In the genomic region with DNA sequence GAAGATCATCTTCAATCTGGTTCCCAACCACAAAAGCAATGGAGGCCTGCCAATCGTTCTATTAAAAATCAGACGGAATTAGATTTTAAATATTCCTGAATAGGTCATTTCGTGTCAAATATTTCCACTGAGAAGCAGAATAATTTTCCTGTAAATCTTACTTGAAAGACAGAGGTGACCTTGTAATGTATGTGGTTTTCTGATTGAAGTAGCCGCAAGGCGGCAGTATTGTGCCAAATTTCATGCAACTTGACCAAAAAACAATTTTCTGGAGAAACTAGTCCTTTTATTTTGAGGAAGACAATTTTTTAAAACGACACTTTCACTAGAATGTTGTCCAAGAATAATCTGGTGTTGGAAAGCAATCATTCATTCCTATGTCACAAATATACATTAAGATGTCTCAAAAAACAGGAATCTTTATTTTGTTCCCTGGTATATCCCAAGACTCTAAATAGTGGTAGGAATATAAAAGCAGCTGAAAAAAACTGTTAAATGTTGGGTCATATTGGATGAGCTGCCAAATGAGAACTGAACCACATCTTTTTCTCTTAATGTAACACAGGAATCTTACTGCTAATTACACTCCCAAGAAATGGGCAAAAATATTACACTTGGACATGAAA, we compare ENCODE assay signal across 8 cellular contexts. TPM values are rescaled to one million over a fixed set of nuclear protein-coding genes. Genes with fewer than 3 reads are reported as not detected.
DNase-seq lines count a peak whose midpoint lies in the region; ATAC-seq and TF ChIP-seq lines count a peak whose summit lies in the region.

No MANE protein-coding gene starts in this region.

- ATAC-seq in GM18858 (IDR thresholded peaks at IDR 0.05; ENCODE audit: unreplicated experiment): no peak

- H3K9me2 ChIP-seq in SK-N-SH: no peaks in the 10 kb centered on the region

- TF ChIP-seq EP300 in SK-N-SH (IDR thresholded peaks at IDR 0.05; ENCODE audit: borderline replicate concordance in 1 of 2, low read depth in 1 of 2, low read length in 1 of 2) (no peak), esophagus muscularis mucosa (IDR thresholded peaks at IDR 0.05) (no peak)

- intact Hi-C loops in esophagus muscularis mucosa (cut with DNase I): loop anchor here (5.0 to 10.0 kb wide), 2 partner anchors 856 to 1213 kb away; a partner anchor contains a TSS

- TF ChIP-seq POLR2A in esophagus muscularis mucosa (IDR thresholded peaks at IDR 0.05; ENCODE audit: low read depth): no peak

- no peaks in the 10 kb centered on the region for H3F3A ChIP-seq in SK-N-SH (replicated peaks; ENCODE audit: insufficient read depth)

- no peak overlapping the region for H3K4me3 ChIP-seq in Jurkat, Clone E6-1 (ENCODE audit: low read length)
- no peak overlapping the region; a peak in 1 of 4 replicates for H3K4me3 ChIP-seq in SK-N-SH (ENCODE audit: low read depth in 2 of 2, low read length in 1 of 2)
- H3K4me3 ChIP-seq in esophagus muscularis mucosa: no peak overlapping the region

- H2AFZ ChIP-seq in SK-N-SH (ENCODE audit: low read depth): no peak overlapping the region

- CTCF ChIA-PET in SK-N-SH (lab: Yijun Ruan, JAX): interaction anchor here (0.6 to 2.5 kb wide), 19 partner anchors 9 to 1216 kb away, joined by 3 to 15 read pairs (median 4); no protein-coding TSS in a partner anchor

- H3K36me3 ChIP-seq in SK-N-SH (replicated peaks in 1 of 2; ENCODE audit: control insufficient read depth in 1 of 2, insufficient read depth in 2 of 2, low read length in 1 of 2): no peaks in the 10 kb centered on the region
- H3K36me3 ChIP-seq in esophagus muscularis mucosa: no peaks in the 10 kb centered on the region

- peak; percentile 49 for DNase-seq in ELF-1 (ENCODE audit: low read depth, low spot score)
- peak; percentile 49 for DNase-seq in Jurkat, Clone E6-1 (ENCODE audit: low read depth, low spot score)
- peak; percentile 10 for DNase-seq in SK-N-SH
- DNase-seq in esophagus muscularis mucosa (ENCODE audit: extremely low spot score): no peak
- DNase-seq in myocyte (ENCODE audit: low read depth): peak; percentile 70
- DNase-seq in T-helper 9 cell: no peak
- DNase-seq in NCI-H2029 treated with DMSO at 0.1 percent for 48 hours (lab: John Stamatoyannopoulos, UW): no peak

- H3K4me1 ChIP-seq in SK-N-SH (ENCODE audit: control insufficient read depth in 1 of 2, insufficient read depth in 2 of 2, low read depth in 1 of 2, low read length in 1 of 2) (no peaks in the 10 kb centered on the region), esophagus muscularis mucosa (no peaks in the 10 kb centered on the region)

- peak; percentile 76 for TF ChIP-seq RAD21 in SK-N-SH (IDR thresholded peaks at IDR 0.05; ENCODE audit: low read length)

- POLR2A ChIA-PET in SK-N-SH (lab: Yijun Ruan, JAX): no interaction called here

- H3K9ac ChIP-seq in SK-N-SH: no peak overlapping the region

- no peaks in the 10 kb centered on the region for H4K20me1 ChIP-seq in SK-N-SH (ENCODE audit: insufficient read depth)

- no peaks in the 10 kb centered on the region for H3K79me2 ChIP-seq in SK-N-SH (ENCODE audit: insufficient read depth)

- TF ChIP-seq CTCF in SK-N-SH (IDR thresholded peaks at IDR 0.05) (peak; percentile 88), esophagus muscularis mucosa (IDR thresholded peaks at IDR 0.05) (peak; percentile 54 to 68 (median 67))

- H3K9me3 ChIP-seq in SK-N-SH: no peaks in the 10 kb centered on the region
- H3K9me3 ChIP-seq in esophagus muscularis mucosa: no peaks in the 10 kb centered on the region

- WGBS in SK-N-SH (ENCODE audit: low lambda C conversion rate): 0% methylated on average over 6 of the region's 6 CpGs
- WGBS in esophagus muscularis mucosa: 2% methylated on average over 6 of the region's 6 CpGs

- H3K27ac ChIP-seq in SK-N-SH (ENCODE audit: low read depth in 2 of 2, low read length in 1 of 2) (no peak overlapping the region), esophagus muscularis mucosa (replicated peaks in 1 of 4) (no peak overlapping the region)

- peaks cover 9% of the 10 kb centered on the region; the same call in 1 of the 2 replicates for H3K27me3 ChIP-seq in SK-N-SH (ENCODE audit: insufficient read depth)
- H3K27me3 ChIP-seq in esophagus muscularis mucosa: no peaks in the 10 kb centered on the region

- no peak overlapping the region for H3K4me2 ChIP-seq in SK-N-SH

TF ChIP-seq in SK-N-SH, 30 proteins besides CTCF, POLR2A, EP300 and RAD21:
- TF ChIP-seq SIN3A (IDR thresholded peaks at IDR 0.05; ENCODE audit: borderline replicate concordance, low read depth, low read length) (no peak), SMC3 (IDR thresholded peaks at IDR 0.05; ENCODE audit: low read depth, low read length) (peak; percentile 30; the same call in 1 of the 2 replicates)
TF ChIP-seq in SK-N-SH: peak in this region for 1.

RNA-seq across cellular contexts. Expression of a gene that starts 33.6 kb away (rescaled TPM):
- not detected for polyA plus RNA-seq in Jurkat, Clone E6-1 (2012; ENCODE audit: insufficient read depth, insufficient read length)
- polyA plus RNA-seq in SK-N-SH (2012; rRNA removed): not detected in 2 replicates
- polyA plus RNA-seq in SK-N-SH (2012; cell fraction: cytosol; rRNA removed): not detected in 2 replicates
- polyA plus RNA-seq in SK-N-SH (2012; cell fraction: nucleus; rRNA removed): not detected in 2 replicates
- total RNA-seq in esophagus muscularis mucosa (under 1 TPM in 2 of 4 donors, not detected in 2; 0.17 to 0.23 TPM), myocyte (not detected in 2 replicates)
- polyA plus RNA-seq in myocyte (2012): not detected

Comparison
In these comparisons a context has a peak if more than half of its experiments do, and no peak if none do; other contexts are left out.
1. DNase-seq: peak in ELF-1 (single experiment), Jurkat, Clone E6-1 (single experiment), SK-N-SH (single experiment) and myocyte (single experiment); none in esophagus muscularis mucosa (single experiment), T-helper 9 cell (single experiment) and NCI-H2029 treated with DMSO at 0.1 percent for 48 hours (single experiment).